Comparison of ENCODE assay signal across 17 cellular contexts in genomic region chr2:145123606-145124005, GRCh38.
DNase-seq lines count a peak whose midpoint lies in the region; ATAC-seq, FAIRE-seq and TF ChIP-seq lines count a peak whose summit lies in the region.
"Had no signal": no experiment of that assay in that cellular context is flagged by ENCODE, and none has a peak within 500 bp of the region (broad histone marks: within the 10 kb centered on the region; RNA-seq: fewer than 3 reads in every experiment).

No MANE protein-coding gene starts in this region.

- H3K4me2 ChIP-seq in HepG2 (ENCODE audit: low read depth, low read length) = no peak overlapping the region

- intact Hi-C loops in HepG2 (cut with micrococcal nuclease; ENCODE audit: unreplicated experiment) (no loop called here), kidney (cut with DNase I) (no loop called here), uterus (cut with DNase I; ENCODE audit: low total_unique reads) (no loop called here)

- no peaks in the 10 kb centered on the region for H3K4me1 ChIP-seq in liver (ENCODE audit: control insufficient read depth in 4 of 4, insufficient read depth in 4 of 4, low read length in 3 of 4)
- H3K4me1 ChIP-seq in HepG2 (ENCODE audit: insufficient read depth, low read length) = no peaks in the 10 kb centered on the region
- no peaks in the 10 kb centered on the region for H3K4me1 ChIP-seq in kidney (ENCODE audit: control insufficient read depth in 1 of 2, insufficient read depth in 1 of 2, low read depth in 1 of 2, low read length in 2 of 2)
- no peaks in the 10 kb centered on the region for H3K4me1 ChIP-seq in uterus

- TF ChIP-seq POLR2A in HepG2 (IDR thresholded peaks at IDR 0.05; ENCODE audit: insufficient read depth in 1 of 2, low read depth in 2 of 2, low read length in 2 of 2) (no peak), uterus (IDR thresholded peaks at IDR 0.05) (no peak)

- 87% methylated on average over 2 of the region's 2 CpGs for WGBS in liver
- 11% methylated on average over 1 of the region's 2 CpGs for WGBS in HepG2 (ENCODE audit: low lambda C conversion rate)

- H3K9me3 ChIP-seq in liver (ENCODE audit: control insufficient read depth in 4 of 4, low read length in 3 of 4) (no peaks in the 10 kb centered on the region), HepG2 (ENCODE audit: low read length) (no peaks in the 10 kb centered on the region), kidney (ENCODE audit: control insufficient read depth in 1 of 2, low read length in 2 of 2) (no peaks in the 10 kb centered on the region), uterus (no peaks in the 10 kb centered on the region)

- H3K79me2 ChIP-seq in HepG2 (ENCODE audit: insufficient read depth, low read length) = no peaks in the 10 kb centered on the region

- DNase-seq in HepG2 (ENCODE audit: low spot score) (no peak), fibroblast of mammary gland (ENCODE audit: low read depth) (peak; percentile 48), kidney (peak; percentile 84), uterus (peak; percentile 17 to 20), NCI-H226 (no peak), DMS153 treated with DMSO at 0.1 percent for 48 hours (lab: John Stamatoyannopoulos, UW; ENCODE audit: unreplicated experiment) (no peak)
- DNase-seq: activated CD4-positive, alpha-beta memory T cell treated with anti-CD3 and anti-CD28 coated beads, Interleukin-2, amount 10 ng/mL, durations not matched to agents 7 days and 5 days; activated naive CD8-positive, alpha-beta T cell treated with anti-CD3 and anti-CD28 coated beads, Interleukin-2, amount 50 U/mL, for 24 hours; CD8-positive, alpha-beta T cell; effector memory CD4-positive, alpha-beta T cell; foreskin melanocyte; GF-D8 had no signal

- no peak overlapping the region for H2AFZ ChIP-seq in HepG2 (ENCODE audit: low read length)

- no peak overlapping the region for H3K4me3 ChIP-seq in liver (ENCODE audit: low read depth in 1 of 3, low read length in 3 of 3)
- no peak overlapping the region for H3K4me3 ChIP-seq in HepG2 (replicated peaks in 1 of 3; ENCODE audit: insufficient read depth in 1 of 3, low read depth in 2 of 3, low read length in 3 of 3)
- no peak overlapping the region for H3K4me3 ChIP-seq in fibroblast of mammary gland (ENCODE audit: control insufficient read depth, low read depth, low read length)
- no peak overlapping the region for H3K4me3 ChIP-seq in kidney (ENCODE audit: low read length in 2 of 2)
- H3K4me3 ChIP-seq in uterus = no peak overlapping the region

- in situ Hi-C loops in HepG2 (cut with HindIII; ENCODE audit: extremely low pct_ligation_motif_present, low pct_unique_long_range_greater_than_20kb) = no loop called here

- no peak for TF ChIP-seq CTCF in liver (IDR thresholded peaks at IDR 0.05; ENCODE audit: low read depth, low read length, missing input control)
- TF ChIP-seq CTCF in HepG2 (CRISPR knock-in tag; IDR thresholded peaks at IDR 0.05) = no peak
- no peak for TF ChIP-seq CTCF in fibroblast of mammary gland (conservative IDR thresholded peaks at IDR 0.05; ENCODE audit: control insufficient read depth, insufficient read depth, low read depth, low read length)
- no peak for TF ChIP-seq CTCF in kidney (IDR thresholded peaks at IDR 0.05; ENCODE audit: borderline replicate concordance, extremely low read depth, insufficient read depth)
- TF ChIP-seq CTCF in uterus (IDR thresholded peaks at IDR 0.05) = no peak

- POLR2A ChIA-PET in HepG2 (lab: Yijun Ruan, JAX) = no interaction called here

- CTCF ChIA-PET in HepG2 (lab: Yijun Ruan, JAX; ENCODE audit: low intra/inter-chr PET ratio, low total read pairs) = no interaction called here

- no peaks in the 10 kb centered on the region for H4K20me1 ChIP-seq in HepG2 (ENCODE audit: insufficient read depth, low read length)

- H3K27ac ChIP-seq in liver (ENCODE audit: low read depth in 1 of 2, low read length in 2 of 2) (no peak overlapping the region), HepG2 (ENCODE audit: extremely low read length, insufficient read depth, low read length) (no peak overlapping the region), kidney (ENCODE audit: low read depth in 2 of 2, low read length in 2 of 2) (no peak overlapping the region), uterus (no peak overlapping the region)
- H3K27ac ChIP-seq: VCaP had no signal

- no peak for TF ChIP-seq EP300 in HepG2 (IDR thresholded peaks at IDR 0.05; ENCODE audit: low read depth in 2 of 2, low read length in 2 of 2)
- TF ChIP-seq EP300 in HepG2 (CRISPR knock-in tag; IDR thresholded peaks at IDR 0.05; ENCODE audit: borderline replicate concordance) = no peak

- no peaks in the 10 kb centered on the region for H3K27me3 ChIP-seq in liver (ENCODE audit: control insufficient read depth in 4 of 4, insufficient read depth in 4 of 4, low read length in 3 of 4)
- no peaks in the 10 kb centered on the region for H3K27me3 ChIP-seq in HepG2 (ENCODE audit: control insufficient read depth in 1 of 2, insufficient read depth in 2 of 2, low read length in 2 of 2)
- H3K27me3 ChIP-seq in uterus = no peaks in the 10 kb centered on the region

- BruUV-seq in HepG2 (replicated peaks; lab: Mats Ljungman, UMichigan) = no TSS peak

- no peaks in the 10 kb centered on the region for H3K36me3 ChIP-seq in liver (ENCODE audit: control insufficient read depth in 4 of 4, insufficient read depth in 3 of 4, low read depth in 1 of 4, low read length in 3 of 4)
- H3K36me3 ChIP-seq in HepG2 (replicated peaks in 1 of 2; ENCODE audit: control insufficient read depth in 1 of 2, insufficient read depth in 2 of 2, low read length in 2 of 2) = no peaks in the 10 kb centered on the region
- H3K36me3 ChIP-seq in kidney (ENCODE audit: control insufficient read depth in 1 of 2, insufficient read depth in 2 of 2, low read length in 2 of 2) = no peaks in the 10 kb centered on the region
- no peaks in the 10 kb centered on the region for H3K36me3 ChIP-seq in uterus

- no peak for TF ChIP-seq RAD21 in liver (IDR thresholded peaks at IDR 0.05)
- TF ChIP-seq RAD21 in HepG2 (CRISPR knock-in tag; IDR thresholded peaks at IDR 0.05) = no peak

- H3K9ac ChIP-seq in liver (ENCODE audit: low read depth in 1 of 2, low read length in 2 of 2) (no peak overlapping the region), HepG2 (ENCODE audit: insufficient read depth, low read depth, low read length) (no peak overlapping the region), kidney (ENCODE audit: low read length in 2 of 2) (no peak overlapping the region)

- FAIRE-seq in HepG2 (lab: Jason Lieb, UNC) = no peak
- FAIRE-seq in kidney (lab: Jason Lieb, UNC) = no peak
- FAIRE-seq: GM12892 had no signal

- ATAC-seq in HepG2 (no peak), GM19035 (IDR thresholded peaks at IDR 0.05; ENCODE audit: unreplicated experiment) (no peak)
- ATAC-seq: activated naive CD8-positive, alpha-beta T cell treated with anti-CD3 and anti-CD28 coated beads, Interleukin-2, amount 50 U/mL, for 24 hours; CD8-positive, alpha-beta T cell; HCT116 had no signal

TF ChIP-seq in liver, 16 proteins besides CTCF, POLR2A, EP300 and RAD21:
- TF ChIP-seq FOXA1 (IDR thresholded peaks at IDR 0.05) (no peak), NR2F2 (IDR thresholded peaks at IDR 0.05) (peak; percentile 30)

TF ChIP-seq in HepG2, 621 proteins besides CTCF, POLR2A, EP300 and RAD21 (continues in another document):
- TF ChIP-seq KLF16 (CRISPR knock-in tag; IDR thresholded peaks at IDR 0.05) = no peak
- no peak for TF ChIP-seq SNAPC4 (CRISPR knock-in tag; IDR thresholded peaks at IDR 0.05)
- no peak for TF ChIP-seq ZNF121 (CRISPR knock-in tag; IDR thresholded peaks at IDR 0.05)
- no peak for TF ChIP-seq BORCS8-MEF2B (CRISPR knock-in tag; IDR thresholded peaks at IDR 0.05)
- no peak for TF ChIP-seq EED (CRISPR knock-in tag; IDR thresholded peaks at IDR 0.05)
- TF ChIP-seq ZFP36L1 (CRISPR knock-in tag; IDR thresholded peaks at IDR 0.05) = no peak
- no peak for TF ChIP-seq GFI1 (CRISPR knock-in tag; IDR thresholded peaks at IDR 0.05; ENCODE audit: borderline replicate concordance)
- no peak for TF ChIP-seq CHCHD3 (CRISPR knock-in tag; IDR thresholded peaks at IDR 0.05)

Comparison
In these comparisons a context has a peak if more than half of its experiments do, and no peak if none do; other contexts are left out.
1. DNase-seq: peak in fibroblast of mammary gland (single experiment), kidney (single experiment) and uterus (2 of 2); none in HepG2 (single experiment), NCI-H226 (single experiment) and DMS153 treated with DMSO at 0.1 percent for 48 hours (single experiment).